Comparison of ENCODE assay signal across 9 cellular contexts in the genomic region with DNA sequence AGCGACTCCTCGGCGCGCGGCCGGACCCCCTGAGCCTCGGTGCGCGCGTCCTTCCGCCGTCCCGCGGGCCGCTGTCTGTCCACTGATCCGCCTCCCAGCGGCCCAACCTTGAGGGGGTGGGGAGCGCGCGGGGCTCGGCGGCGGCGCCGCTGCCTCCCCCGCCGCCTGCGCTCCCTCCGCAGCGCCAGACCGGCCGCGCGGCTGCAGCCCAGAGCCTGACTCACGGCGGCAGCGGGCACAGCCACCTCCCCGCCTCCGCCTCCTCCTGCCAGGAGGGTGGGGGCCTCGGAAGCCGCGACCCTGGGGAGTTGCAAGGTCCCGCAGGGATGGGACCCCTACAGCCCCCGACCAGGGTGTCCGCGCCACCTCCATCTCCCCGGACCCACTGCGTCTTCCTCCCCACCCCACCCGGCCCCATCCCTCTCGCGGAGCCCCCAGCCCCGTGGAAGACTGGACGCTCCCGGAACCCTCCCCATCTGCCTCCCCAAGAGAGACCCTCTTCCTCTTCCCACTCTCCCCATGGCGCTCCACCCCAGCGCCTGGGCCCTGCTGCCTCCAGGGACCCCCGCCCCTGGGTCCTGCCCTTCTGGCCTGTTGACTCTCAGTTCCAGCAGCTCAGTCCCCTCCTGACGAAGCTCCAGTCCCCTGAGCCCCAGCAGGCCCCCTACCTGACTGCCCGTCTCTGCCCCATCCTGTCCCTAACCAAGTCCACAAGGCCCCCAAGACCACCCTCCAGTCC. TPM values are rescaled to one million over a fixed set of nuclear protein-coding genes. Genes with fewer than 3 reads are reported as not detected.
DNase-seq lines count a peak whose midpoint lies in the region; ATAC-seq and TF ChIP-seq lines count a peak whose summit lies in the region.
"Had no signal": no experiment of that assay in that cellular context is flagged by ENCODE, and none has a peak within 500 bp of the region (broad histone marks: within the 10 kb centered on the region; RNA-seq: fewer than 3 reads in every experiment).

No MANE protein-coding gene starts in this region.

- H3K4me1 ChIP-seq in heart right ventricle: peaks cover 24 to 70% (median 62%) of the 10 kb centered on the region in 9 donors

- intact Hi-C loops in heart right ventricle (cut with DNase I): no loop called here

- peaks cover 0 to 28% (median 15%) of the 10 kb centered on the region in 9 donors for H3K36me3 ChIP-seq in heart right ventricle

- peaks cover 0 to 23% (median 13%) of the 10 kb centered on the region in 7 donors for H3K27me3 ChIP-seq in heart right ventricle

- peak; percentile 22 for DNase-seq in EL
- peak in 1 of 2 donors; percentile 32 for DNase-seq in heart right ventricle
- DNase-seq in retinal pigment epithelial cell (ENCODE audit: low read depth): no peak
- DNase-seq in NCI-H187 (lab: John Stamatoyannopoulos, UW): no peak
- no peak for DNase-seq in stimulated activated naive CD4-positive, alpha-beta T cell (lab: John Stamatoyannopoulos, UW)
- DNase-seq in left lobe of liver (ENCODE audit: low spot score): no peak
- no peak for DNase-seq in NCI-H526 treated with DMSO at 0.1 percent for 48 hours (lab: John Stamatoyannopoulos, UW)
- DNase-seq: NCI-H2081 treated with DMSO at 0.1 percent for 48 hours had no signal

- no peak for TF ChIP-seq CTCF in WI38 (IDR thresholded peaks at IDR 0.05; ENCODE audit: low read depth, low read length)
- no peak for TF ChIP-seq CTCF in heart right ventricle (IDR thresholded peaks at IDR 0.05)
- TF ChIP-seq CTCF in retinal pigment epithelial cell (conservative IDR thresholded peaks at IDR 0.05; ENCODE audit: low read depth, low read length): no peak

- H3K9me3 ChIP-seq in heart right ventricle: no peaks in the 10 kb centered on the region

- WGBS in heart right ventricle, 2 donors: 5 to 6% methylated on average over 47 to 59 of the region's 59 CpGs

- H3K4me3 ChIP-seq in WI38 (ENCODE audit: low read depth, low read length): peak overlapping the region; percentile 37
- H3K4me3 ChIP-seq in heart right ventricle: peak overlapping the region in 9 of 10 donors; percentile 27 to 48 (median 41)
- H3K4me3 ChIP-seq in retinal pigment epithelial cell (ENCODE audit: low read length): peak overlapping the region; percentile 68

- peak overlapping the region in 1 of 10 donors; percentile 40 for H3K27ac ChIP-seq in heart right ventricle

- ATAC-seq in heart right ventricle (peak in 4 of 8 donors; percentile 3 to 34 (median 12)), left lobe of liver (no peak)

RNA-seq across cellular contexts. Expression of a gene that starts 1.2 kb away (rescaled TPM):
- total RNA-seq in heart right ventricle (1 to 10 TPM in 4 of 10 donors, under 1 TPM in 6; 0.18 to 2.4 (median 0.42) TPM), left lobe of liver (15.7 TPM)
- under 1 TPM; 0.07 to 0.80 TPM for polyA plus RNA-seq in heart right ventricle

RNA-seq across cellular contexts. Expression of a gene that starts 14.5 kb away (rescaled TPM):
- total RNA-seq in heart right ventricle (1,000 to 10,000 TPM in 2 of 10 donors, 100 to 1,000 TPM in 8; 501 to 1,070 (median 786) TPM), left lobe of liver (564 TPM)
- 100 to 1,000 TPM; 431 to 976 TPM for polyA plus RNA-seq in heart right ventricle

RNA-seq across cellular contexts. Expression of a gene that starts 52.2 kb away (rescaled TPM):
- total RNA-seq in heart right ventricle (not detected), left lobe of liver (1.4 TPM)
- polyA plus RNA-seq in heart right ventricle: not detected
